8 cellular contexts compared by ENCODE assay signal in the genomic region with DNA sequence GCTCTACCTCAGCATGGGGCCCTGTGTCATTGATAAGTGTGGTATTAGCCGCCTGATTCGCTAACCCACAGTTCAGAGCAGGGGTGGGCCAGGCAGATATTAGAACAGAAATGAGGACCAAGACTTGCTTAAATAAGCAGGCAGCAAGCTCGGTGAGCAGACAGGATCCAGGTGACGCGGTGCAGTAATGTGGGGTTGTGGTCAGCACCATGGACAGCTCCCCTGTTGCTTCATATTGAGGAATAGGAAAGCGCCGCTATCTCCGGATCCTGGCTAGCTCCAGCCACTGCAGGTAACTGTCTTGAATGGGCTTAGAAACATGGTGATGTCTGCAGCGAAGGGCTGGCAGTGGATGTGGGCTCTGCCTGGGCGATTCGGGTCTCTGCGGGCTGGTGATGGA. TPM values are rescaled to one million over a fixed set of nuclear protein-coding genes. Genes with fewer than 3 reads are reported as not detected.
DNase-seq lines count a peak whose midpoint lies in the region; ATAC-seq, FAIRE-seq and TF ChIP-seq lines count a peak whose summit lies in the region.

No MANE protein-coding gene starts in this region.

- ATAC-seq in GM19452 (IDR thresholded peaks at IDR 0.05; ENCODE audit: unreplicated experiment) = no peak
- no peak for ATAC-seq in HG02763 (IDR thresholded peaks at IDR 0.05; ENCODE audit: unreplicated experiment)

- TF ChIP-seq POLR2A in GM12892 (IDR thresholded peaks at IDR 0.05; ENCODE audit: low read depth, low read length) = no peak

- DNase-seq in GM12892 (ENCODE audit: insufficient read length) = no peak
- peak; percentile 71 for DNase-seq in OCI-M1 (lab: John Stamatoyannopoulos, UW)
- peak; percentile 12 for DNase-seq in amniotic epithelial cell (ENCODE audit: low read depth)
- peak; percentile 18 for DNase-seq in inferior parietal cortex (ENCODE audit: extremely low spot score)
- peak in 2 of 3 donors; percentile 6 to 23 for DNase-seq in stimulated activated CD4-positive, alpha-beta T cell treated with anti-CD3 and anti-CD28 coated beads, TNF-alpha, amount 100 ng/mL, for 48 hours (ENCODE audit: low read depth in 3 of 3)
- DNase-seq in NCI-H69 (lab: John Stamatoyannopoulos, UW) = no peak

- FAIRE-seq in GM12892 (lab: Jason Lieb, UNC) = peak; percentile 76

RNA-seq across cellular contexts. Expression of a gene that starts 51.3 kb away (rescaled TPM):
- 0.02 TPM for polyA plus RNA-seq in GM12892 (2012; ENCODE audit: missing spikeins)

Comparison
In these comparisons a context has a peak if more than half of its experiments do, and no peak if none do; other contexts are left out.
1. DNase-seq: peak in OCI-M1 (single experiment), amniotic epithelial cell (single experiment), inferior parietal cortex (single experiment) and stimulated activated CD4-positive, alpha-beta T cell treated with anti-CD3 and anti-CD28 coated beads, TNF-alpha, amount 100 ng/mL, for 48 hours (2 of 3); none in GM12892 (single experiment) and NCI-H69 (single experiment).